10 cellular contexts compared by ENCODE assay signal in genomic region chr19:51460164-51460992, GRCh38. TPM values are rescaled to one million over a fixed set of nuclear protein-coding genes. Genes with fewer than 3 reads are reported as not detected.
DNase-seq lines count a peak whose midpoint lies in the region; ATAC-seq and TF ChIP-seq lines count a peak whose summit lies in the region.
"Had no signal": no experiment of that assay in that cellular context is flagged by ENCODE, and none has a peak within 500 bp of the region (broad histone marks: within the 10 kb centered on the region; RNA-seq: fewer than 3 reads in every experiment).

No MANE protein-coding gene starts in this region.

- H3K27ac Mint-ChIP-seq in activated CD4-positive, alpha-beta T cell treated with anti-CD3 and anti-CD28 coated beads, Interleukin-2, amount 10 ng/mL, durations not matched to agents 24 days and 14 days = peak overlapping the region; percentile 60
- no peak overlapping the region for H3K27ac Mint-ChIP-seq in type B pancreatic cell

- no peaks in the 10 kb centered on the region for H3K36me3 Mint-ChIP-seq in activated CD4-positive, alpha-beta T cell treated with anti-CD3 and anti-CD28 coated beads, Interleukin-2, amount 10 ng/mL, durations not matched to agents 24 days and 14 days (ENCODE audit: low read depth)
- no peaks in the 10 kb centered on the region for H3K36me3 Mint-ChIP-seq in type B pancreatic cell

- H3K4me3 ChIP-seq in SJCRH30 = peak overlapping the region; percentile 48
- H3K4me3 ChIP-seq in iPS-18c (ENCODE audit: insufficient read depth, low read depth, low read length) = 0 out of 2 replicates have a peak overlapping the region, but pooled peaks have one; percentile 12
- H3K4me3 ChIP-seq: ascending aorta had no signal

- peaks cover 10% of the 10 kb centered on the region for H3K4me1 Mint-ChIP-seq in activated CD4-positive, alpha-beta T cell treated with anti-CD3 and anti-CD28 coated beads, Interleukin-2, amount 10 ng/mL, durations not matched to agents 24 days and 14 days
- no peaks in the 10 kb centered on the region for H3K4me1 Mint-ChIP-seq in type B pancreatic cell (ENCODE audit: unreplicated experiment)

- no peak for ATAC-seq in GM19395 (IDR thresholded peaks at IDR 0.05; ENCODE audit: unreplicated experiment)

- H3K27me3 ChIP-seq in SJCRH30 = no peaks in the 10 kb centered on the region
- H3K27me3 ChIP-seq: ascending aorta had no signal

- no peak for TF ChIP-seq CTCF in type B pancreatic cell (conservative IDR thresholded peaks at IDR 0.05)

- H3K9me3 ChIP-seq in SJCRH30 (replicated peaks) (no peaks in the 10 kb centered on the region), iPS-18c (ENCODE audit: control insufficient read depth, insufficient read depth, low read length) (no peaks in the 10 kb centered on the region)
- H3K9me3 ChIP-seq: ascending aorta had no signal

- H3K36me3 ChIP-seq in SJCRH30 = no peaks in the 10 kb centered on the region
- H3K36me3 ChIP-seq: ascending aorta had no signal

- H3K27ac ChIP-seq in SJCRH30 = no peak overlapping the region
- H3K27ac ChIP-seq: ascending aorta had no signal

- H3K4me3 Mint-ChIP-seq in activated CD4-positive, alpha-beta T cell treated with anti-CD3 and anti-CD28 coated beads, Interleukin-2, amount 10 ng/mL, durations not matched to agents 24 days and 14 days = no peak overlapping the region
- peak overlapping the region; percentile 72 for H3K4me3 Mint-ChIP-seq in type B pancreatic cell

- intact Hi-C loops in activated CD4-positive, alpha-beta T cell treated with anti-CD3 and anti-CD28 coated beads, Interleukin-2, amount 10 ng/mL, durations not matched to agents 24 days and 14 days (cut with micrococcal nuclease) = no loop called here

- no peaks in the 10 kb centered on the region for H3K9me3 Mint-ChIP-seq in activated CD4-positive, alpha-beta T cell treated with anti-CD3 and anti-CD28 coated beads, Interleukin-2, amount 10 ng/mL, durations not matched to agents 24 days and 14 days
- no peaks in the 10 kb centered on the region for H3K9me3 Mint-ChIP-seq in type B pancreatic cell

- no peaks in the 10 kb centered on the region for H3K4me1 ChIP-seq in SJCRH30
- H3K4me1 ChIP-seq: ascending aorta had no signal

- no peak for DNase-seq in activated CD4-positive, alpha-beta T cell treated with anti-CD3 and anti-CD28 coated beads, Interleukin-2, amount 10 ng/mL, durations not matched to agents 24 days and 14 days
- DNase-seq in activated CD4-positive, alpha-beta T cell treated with anti-CD3 and anti-CD28 coated beads for 1 hour = no peak
- DNase-seq in SJCRH30 (peak; percentile 37 to 50), type B pancreatic cell (ENCODE audit: extremely low spot score, unreplicated experiment) (peak; percentile 49), NCI-H128 (lab: John Stamatoyannopoulos, UW; ENCODE audit: unreplicated experiment) (no peak), AG08396 (ENCODE audit: low spot score) (no peak)
- DNase-seq: kidney had no signal

- H3K27me3 Mint-ChIP-seq in activated CD4-positive, alpha-beta T cell treated with anti-CD3 and anti-CD28 coated beads, Interleukin-2, amount 10 ng/mL, durations not matched to agents 24 days and 14 days = peaks cover 35% of the 10 kb centered on the region
- H3K27me3 Mint-ChIP-seq in type B pancreatic cell = peaks cover 36% of the 10 kb centered on the region

RNA-seq across cellular contexts. Expression of gene SIGLEC8, which starts 2.1 kb away (rescaled TPM):
- total RNA-seq in activated CD4-positive, alpha-beta T cell treated with anti-CD3 and anti-CD28 coated beads, Interleukin-2, amount 10 ng/mL, durations not matched to agents 24 days and 14 days = 0.09 and 0.16 TPM in 2 replicates
- not detected in 2 replicates for total RNA-seq in SJCRH30 (2014; rRNA removed; shearing (Covaris generic))
- total RNA-seq in type B pancreatic cell (ENCODE audit: low replicate concordance) = not detected in 2 replicates
- total RNA-seq: ascending aorta had no signal

RNA-seq across cellular contexts. Expression of gene CEACAM18, which starts 18.0 kb away (rescaled TPM):
- not detected in 2 replicates for total RNA-seq in activated CD4-positive, alpha-beta T cell treated with anti-CD3 and anti-CD28 coated beads, Interleukin-2, amount 10 ng/mL, durations not matched to agents 24 days and 14 days
- not detected in 2 replicates for total RNA-seq in SJCRH30 (2014; rRNA removed; shearing (Covaris generic))
- total RNA-seq in type B pancreatic cell (ENCODE audit: low replicate concordance) = 0.19 TPM in 1 of 2 replicates, not detected in the other
- total RNA-seq: ascending aorta, kidney had no signal

RNA-seq across cellular contexts. Expression of gene SIGLEC12, which starts 41.2 kb away (rescaled TPM):
- total RNA-seq in activated CD4-positive, alpha-beta T cell treated with anti-CD3 and anti-CD28 coated beads, Interleukin-2, amount 10 ng/mL, durations not matched to agents 24 days and 14 days = 0.98 and 1.5 TPM in 2 replicates
- total RNA-seq in SJCRH30 (2014; rRNA removed; shearing (Covaris generic)) = not detected in 2 replicates
- not detected in 2 replicates for total RNA-seq in type B pancreatic cell (ENCODE audit: low replicate concordance)
- total RNA-seq: ascending aorta had no signal

RNA-seq across cellular contexts. Expression of gene SIGLEC10, which starts 42.9 kb away (rescaled TPM):
- 2.3 and 3.5 TPM in 2 replicates for total RNA-seq in activated CD4-positive, alpha-beta T cell treated with anti-CD3 and anti-CD28 coated beads, Interleukin-2, amount 10 ng/mL, durations not matched to agents 24 days and 14 days
- total RNA-seq in SJCRH30 (2014; rRNA removed; shearing (Covaris generic)) = not detected in 2 replicates
- total RNA-seq in type B pancreatic cell (ENCODE audit: low replicate concordance) = not detected in 2 replicates

Comparison
In these comparisons a context has a peak if more than half of its experiments do, and no peak if none do; other contexts are left out.
1. DNase-seq: peak in SJCRH30 (2 of 2) and type B pancreatic cell (single experiment); none in activated CD4-positive, alpha-beta T cell treated with anti-CD3 and anti-CD28 coated beads, Interleukin-2, amount 10 ng/mL, durations not matched to agents 24 days and 14 days (single experiment), activated CD4-positive, alpha-beta T cell treated with anti-CD3 and anti-CD28 coated beads for 1 hour (single experiment), NCI-H128 (single experiment) and AG08396 (single experiment).